ENCODE assay signal across 9 cellular contexts in the genomic region with DNA sequence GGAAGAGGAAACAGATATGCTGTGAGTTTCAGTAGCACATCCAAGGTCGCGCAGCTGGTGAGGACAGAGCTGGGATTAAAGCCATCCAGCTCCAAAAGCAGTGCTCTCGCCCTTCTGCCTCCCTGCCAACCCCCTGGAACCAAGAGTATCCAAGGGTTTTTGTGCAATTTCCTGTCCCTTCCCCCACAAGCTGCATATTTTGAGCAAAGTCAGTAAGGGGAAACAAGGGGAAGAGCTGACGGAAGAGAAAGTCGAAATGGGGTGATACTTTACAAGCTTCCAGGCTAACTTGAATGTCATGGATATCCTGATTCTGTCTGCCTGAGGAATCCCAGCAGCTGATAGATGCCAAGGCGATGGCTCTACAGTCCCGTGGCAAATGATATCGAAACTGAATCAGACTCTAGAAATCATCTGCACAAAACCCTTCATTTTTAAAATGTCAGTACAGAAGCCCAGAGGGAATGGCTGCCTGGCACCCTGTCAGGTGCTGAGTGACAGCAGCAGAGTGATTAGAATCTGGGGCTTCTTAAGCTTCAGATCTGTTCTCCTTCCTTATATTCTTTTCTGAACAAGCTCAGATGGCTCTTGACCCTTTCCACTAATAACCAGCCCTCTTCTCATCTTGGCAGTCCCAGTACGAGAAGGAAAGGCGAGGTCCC. TPM values are rescaled to one million over a fixed set of nuclear protein-coding genes. Genes with fewer than 3 reads are reported as not detected.
A peak's percentile ranks its signal among the peaks of the same experiment; 100 is the strongest.
DNase-seq lines count a peak whose midpoint lies in the region; TF ChIP-seq lines count a peak whose summit lies in the region.
"Had no signal": no experiment of that assay in that cellular context is flagged by ENCODE, and none has a peak within 500 bp of the region (broad histone marks: within the 10 kb centered on the region; RNA-seq: fewer than 3 reads in every experiment).

No MANE protein-coding gene starts in this region.

- no peaks in the 10 kb centered on the region for H3K79me2 ChIP-seq in MM.1S (ENCODE audit: low read length)

- H3K27ac ChIP-seq in SJCRH30: no peak overlapping the region
- peak overlapping the region; percentile 39 to 48 for H3K27ac ChIP-seq in uterus
- H3K27ac ChIP-seq in MM.1S (ENCODE audit: low read length): no peak overlapping the region

- H3K4me3 ChIP-seq in SJCRH30 (peak overlapping the region; percentile 24), fibroblast of the aortic adventitia (ENCODE audit: low read depth, low read length) (peak overlapping the region; percentile 58), uterus (no peak overlapping the region), MM.1S (ENCODE audit: low read length) (no peak overlapping the region)

- no peak overlapping the region for H3K27ac Mint-ChIP-seq in activated naive CD8-positive, alpha-beta T cell treated with anti-CD3 and anti-CD28 coated beads for 36 hours
- H3K27ac Mint-ChIP-seq: naive B cell had no signal

- H3K27me3 ChIP-seq in SJCRH30: no peaks in the 10 kb centered on the region
- no peaks in the 10 kb centered on the region for H3K27me3 ChIP-seq in uterus
- no peaks in the 10 kb centered on the region for H3K27me3 ChIP-seq in MM.1S (replicated peaks; ENCODE audit: insufficient read depth, low read length)

- H3K9me3 Mint-ChIP-seq in activated naive CD8-positive, alpha-beta T cell treated with anti-CD3 and anti-CD28 coated beads for 36 hours: no peaks in the 10 kb centered on the region

- H3K27me3 Mint-ChIP-seq in activated naive CD8-positive, alpha-beta T cell treated with anti-CD3 and anti-CD28 coated beads for 36 hours: peaks cover 10% of the 10 kb centered on the region

- H3K36me3 Mint-ChIP-seq in activated naive CD8-positive, alpha-beta T cell treated with anti-CD3 and anti-CD28 coated beads for 36 hours: no peaks in the 10 kb centered on the region
- H3K36me3 Mint-ChIP-seq: naive B cell had no signal

- H3K36me3 ChIP-seq in SJCRH30 (no peaks in the 10 kb centered on the region), uterus (no peaks in the 10 kb centered on the region), MM.1S (replicated peaks; ENCODE audit: insufficient read depth, low read length) (no peaks in the 10 kb centered on the region)

- no peaks in the 10 kb centered on the region for H3K4me1 Mint-ChIP-seq in activated naive CD8-positive, alpha-beta T cell treated with anti-CD3 and anti-CD28 coated beads for 36 hours
- H3K4me1 Mint-ChIP-seq: naive B cell had no signal

- TF ChIP-seq POLR2A in uterus (IDR thresholded peaks at IDR 0.05): no peak

- H4K20me1 ChIP-seq in MM.1S (ENCODE audit: insufficient read depth, low read length): no peaks in the 10 kb centered on the region

- H3K9me2 ChIP-seq in MM.1S (replicated peaks; ENCODE audit: insufficient read depth, low read length): no peaks in the 10 kb centered on the region

- no peak overlapping the region for H3K4me2 ChIP-seq in MM.1S (ENCODE audit: low read depth, low read length)

- intact Hi-C loops in uterus (cut with DNase I; ENCODE audit: low total_unique reads): no loop called here

- H3K9me3 ChIP-seq in SJCRH30 (replicated peaks): no peaks in the 10 kb centered on the region; the same call in 1 of the 2 replicates
- no peaks in the 10 kb centered on the region for H3K9me3 ChIP-seq in uterus
- H3K9me3 ChIP-seq in MM.1S (replicated peaks; ENCODE audit: insufficient read depth, low read length): no peaks in the 10 kb centered on the region

- TF ChIP-seq CTCF in fibroblast of the aortic adventitia (IDR thresholded peaks at IDR 0.05; ENCODE audit: insufficient read depth, low read length) (no peak), uterus (IDR thresholded peaks at IDR 0.05) (no peak), MM.1S (IDR thresholded peaks at IDR 0.05; ENCODE audit: low read length) (no peak)

- no peaks in the 10 kb centered on the region for H3F3A ChIP-seq in MM.1S (ENCODE audit: insufficient read depth, low read length)

- H3K4me3 Mint-ChIP-seq in activated naive CD8-positive, alpha-beta T cell treated with anti-CD3 and anti-CD28 coated beads for 36 hours: no peak overlapping the region
- H3K4me3 Mint-ChIP-seq: naive B cell had no signal

- no peak overlapping the region for H2AFZ ChIP-seq in MM.1S (ENCODE audit: low read length)

- H3K4me1 ChIP-seq in SJCRH30 (peaks cover 2% of the 10 kb centered on the region; the same call in 1 of the 2 replicates), uterus (no peaks in the 10 kb centered on the region), MM.1S (ENCODE audit: low read length) (no peaks in the 10 kb centered on the region)

- no peak overlapping the region for H3K9ac ChIP-seq in MM.1S (ENCODE audit: low read length)

- DNase-seq in SJCRH30 (peak in 1 of 2 experiments; percentile 48), fibroblast of the aortic adventitia (ENCODE audit: low read depth) (peak; percentile 65), myocyte (ENCODE audit: low read depth) (peak; percentile 71), uterus (peak; percentile 37 to 57), MM.1S (no peak), NCI-H1930 (lab: John Stamatoyannopoulos, UW) (no peak)
- DNase-seq in activated naive CD8-positive, alpha-beta T cell treated with anti-CD3 and anti-CD28 coated beads for 36 hours: no peak
- DNase-seq: naive B cell, NCI-H2227 treated with DMSO at 0.1 percent for 48 hours had no signal

RNA-seq across cellular contexts. Expression of a gene that starts 42.9 kb away (rescaled TPM):
- total RNA-seq in SJCRH30 (2014; rRNA removed; shearing (Covaris generic)): not detected in 2 replicates
- total RNA-seq in fibroblast of the aortic adventitia (ENCODE audit: low replicate concordance) (0.63 TPM in 1 of 2 replicates, not detected in the other), myocyte (not detected in 2 replicates), uterus (1 to 10 TPM in 1 of 4 donors, under 1 TPM in 2, not detected in 1; 0.51 to 2.6 (median 0.90) TPM)
- polyA plus RNA-seq in myocyte (2012): 0.68 TPM
- total RNA-seq in activated naive CD8-positive, alpha-beta T cell treated with anti-CD3 and anti-CD28 coated beads for 36 hours: not detected

Comparison
In these comparisons a context has a peak if more than half of its experiments do, and no peak if none do; other contexts are left out.
1. DNase-seq: peak in fibroblast of the aortic adventitia (single experiment), myocyte (single experiment) and uterus (2 of 2); none in MM.1S (single experiment), activated naive CD8-positive, alpha-beta T cell treated with anti-CD3 and anti-CD28 coated beads for 36 hours (single experiment) and NCI-H1930 (0 of 2).
2. H3K27ac ChIP-seq: peak in uterus (2 of 2); none in SJCRH30 (single experiment) and MM.1S (single experiment).
3. H3K4me3 ChIP-seq: peak in SJCRH30 (single experiment) and fibroblast of the aortic adventitia (single experiment); none in uterus (0 of 2) and MM.1S (single experiment).